1 cellular context compared by ENCODE assay signal in the genomic region with DNA sequence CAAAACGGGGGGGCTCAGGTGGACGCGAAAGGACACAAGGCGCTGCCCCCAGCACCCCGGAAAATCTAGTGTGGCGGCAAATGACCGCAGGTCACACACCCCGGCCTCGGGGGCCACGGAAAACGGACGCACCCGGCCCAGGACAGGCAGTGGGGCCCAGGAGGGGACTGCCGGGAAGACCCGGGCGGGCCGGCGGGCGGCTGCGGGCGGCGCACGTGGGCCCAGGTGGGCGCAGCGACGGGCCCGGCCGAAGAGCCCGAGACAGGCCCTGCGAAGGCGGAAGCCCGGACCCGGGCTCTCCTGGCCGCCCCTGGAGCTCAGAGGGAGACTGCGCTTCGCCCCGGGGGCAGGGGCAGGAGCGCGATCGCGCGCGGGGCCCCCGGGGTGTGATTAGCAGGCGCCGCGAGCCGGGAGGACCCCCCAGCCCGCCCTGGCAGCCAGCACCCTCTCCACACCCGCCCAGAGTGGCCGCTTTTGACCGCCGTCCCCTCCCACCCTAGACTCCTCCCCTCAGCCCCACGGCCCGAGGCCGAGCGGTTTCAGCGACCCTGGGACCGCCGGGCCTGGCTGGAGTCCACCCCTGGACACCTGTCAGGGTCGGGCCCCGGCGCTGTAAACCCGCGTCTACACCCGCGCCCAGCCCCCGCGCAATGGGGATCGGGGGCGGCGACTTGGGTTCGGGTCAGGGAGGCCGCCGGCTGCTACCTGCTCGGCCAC.
A peak's percentile ranks its signal among the peaks of the same experiment; 100 is the strongest.
TF ChIP-seq lines count a peak whose summit lies in the region.

No MANE protein-coding gene starts in this region.

TF ChIP-seq in HepG2, 621 proteins besides CTCF, POLR2A, EP300 and RAD21 (continued from another document):
- TF ChIP-seq CSRNP1 (CRISPR knock-in tag; IDR thresholded peaks at IDR 0.05) (peak; percentile 51; the same call in 1 of the 2 replicates), ZNF563 (CRISPR knock-in tag; IDR thresholded peaks at IDR 0.05) (0 out of 2 replicates have a peak, but pooled peaks have one; percentile 51), SMC3 (IDR thresholded peaks at IDR 0.05; ENCODE audit: low read length) (no peak), HMGXB4 (CRISPR knock-in tag; IDR thresholded peaks at IDR 0.05; ENCODE audit: borderline replicate concordance in 1 of 2, low read depth in 1 of 2) (peak in 1 of 2 experiments; percentile 23; a peak in 1 of 4 replicates), ZNF567 (CRISPR knock-in tag; IDR thresholded peaks at IDR 0.05; ENCODE audit: borderline replicate concordance) (no peak), DPF2 (CRISPR knock-in tag; IDR thresholded peaks at IDR 0.05; ENCODE audit: borderline replicate concordance, low read depth) (no peak), ZNF430 (CRISPR knock-in tag; IDR thresholded peaks at IDR 0.05) (0 out of 2 replicates have a peak, but pooled peaks have one; percentile 11), YY1 (IDR thresholded peaks at IDR 0.05; ENCODE audit: insufficient read depth, insufficient replicate concordance, low read depth, low read length) (no peak), FIP1L1 (IDR thresholded peaks at IDR 0.05; ENCODE audit: borderline replicate concordance, insufficient read depth, low read depth, low read length) (no peak), ELF3 (CRISPR knock-in tag; IDR thresholded peaks at IDR 0.05) (no peak), MAZ (IDR thresholded peaks at IDR 0.05; ENCODE audit: borderline replicate concordance, low read depth, low read length) (no peak), MAZ (CRISPR knock-in tag; IDR thresholded peaks at IDR 0.05; ENCODE audit: low read depth) (no peak), ZNF276 (CRISPR knock-in tag; IDR thresholded peaks at IDR 0.05; ENCODE audit: low read depth) (no peak), KDM2A (CRISPR knock-in tag; IDR thresholded peaks at IDR 0.05; ENCODE audit: borderline replicate concordance, low read depth) (peak; percentile 24; the same call in 1 of the 2 replicates), TMF1 (CRISPR knock-in tag; IDR thresholded peaks at IDR 0.05; ENCODE audit: low read depth) (no peak), EED (CRISPR knock-in tag; IDR thresholded peaks at IDR 0.05) (0 out of 2 replicates have a peak, but pooled peaks have one; percentile 24), ZNF331 (CRISPR knock-in tag; IDR thresholded peaks at IDR 0.05) (peak; percentile 15; the same call in 1 of the 2 replicates), RFXANK (CRISPR knock-in tag; IDR thresholded peaks at IDR 0.05) (no peak), ZBTB8A (CRISPR knock-in tag; IDR thresholded peaks at IDR 0.05; ENCODE audit: borderline replicate concordance, low read depth) (no peak), NRL (CRISPR knock-in tag; IDR thresholded peaks at IDR 0.05; ENCODE audit: borderline replicate concordance) (no peak), ZNF343 (CRISPR knock-in tag; IDR thresholded peaks at IDR 0.05) (peak; percentile 73), RBFOX2 (IDR thresholded peaks at IDR 0.05; ENCODE audit: low read depth, low read length) (peak; percentile 62; the same call in 1 of the 2 replicates), ATF7 (IDR thresholded peaks at IDR 0.05) (no peak), ATF7 (CRISPR knock-in tag; IDR thresholded peaks at IDR 0.05) (no peak), MAF1 (CRISPR knock-in tag; IDR thresholded peaks at IDR 0.05; ENCODE audit: borderline replicate concordance) (no peak), ASH2L (IDR thresholded peaks at IDR 0.05; ENCODE audit: insufficient read length, low read depth, low read length) (no peak), TARDBP (CRISPR knock-in tag; IDR thresholded peaks at IDR 0.05) (0 out of 2 replicates have a peak, but pooled peaks have one; percentile 18), SMAD3 (CRISPR knock-in tag; IDR thresholded peaks at IDR 0.05) (no peak), PHF8 (CRISPR knock-in tag; IDR thresholded peaks at IDR 0.05) (peak; percentile 62), DR1 (CRISPR knock-in tag; IDR thresholded peaks at IDR 0.05) (no peak), ZEB1 (IDR thresholded peaks at IDR 0.05; ENCODE audit: insufficient replicate concordance, low read depth) (peak; percentile 42), SNAPC5 (CRISPR knock-in tag; IDR thresholded peaks at IDR 0.05; ENCODE audit: borderline replicate concordance) (no peak)
- TF ChIP-seq, protein P1, sequence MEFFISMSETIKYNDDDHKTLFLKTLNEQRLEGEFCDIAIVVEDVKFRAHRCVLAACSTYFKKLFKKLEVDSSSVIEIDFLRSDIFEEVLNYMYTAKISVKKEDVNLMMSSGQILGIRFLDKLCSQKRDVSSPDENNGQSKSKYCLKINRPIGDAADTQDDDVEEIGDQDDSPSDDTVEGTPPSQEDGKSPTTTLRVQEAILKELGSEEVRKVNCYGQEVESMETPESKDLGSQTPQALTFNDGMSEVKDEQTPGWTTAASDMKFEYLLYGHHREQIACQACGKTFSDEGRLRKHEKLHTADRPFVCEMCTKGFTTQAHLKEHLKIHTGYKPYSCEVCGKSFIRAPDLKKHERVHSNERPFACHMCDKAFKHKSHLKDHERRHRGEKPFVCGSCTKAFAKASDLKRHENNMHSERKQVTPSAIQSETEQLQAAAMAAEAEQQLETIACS (CRISPR knock-in tag; IDR thresholded peaks at IDR 0.05): no peak
- TF ChIP-seq, protein P2, sequence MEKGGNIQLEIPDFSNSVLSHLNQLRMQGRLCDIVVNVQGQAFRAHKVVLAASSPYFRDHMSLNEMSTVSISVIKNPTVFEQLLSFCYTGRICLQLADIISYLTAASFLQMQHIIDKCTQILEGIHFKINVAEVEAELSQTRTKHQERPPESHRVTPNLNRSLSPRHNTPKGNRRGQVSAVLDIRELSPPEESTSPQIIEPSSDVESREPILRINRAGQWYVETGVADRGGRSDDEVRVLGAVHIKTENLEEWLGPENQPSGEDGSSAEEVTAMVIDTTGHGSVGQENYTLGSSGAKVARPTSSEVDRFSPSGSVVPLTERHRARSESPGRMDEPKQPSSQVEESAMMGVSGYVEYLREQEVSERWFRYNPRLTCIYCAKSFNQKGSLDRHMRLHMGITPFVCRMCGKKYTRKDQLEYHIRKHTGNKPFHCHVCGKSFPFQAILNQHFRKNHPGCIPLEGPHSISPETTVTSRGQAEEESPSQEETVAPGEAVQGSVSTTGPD (CRISPR knock-in tag; IDR thresholded peaks at IDR 0.05): no peak
- TF ChIP-seq, protein P3, sequence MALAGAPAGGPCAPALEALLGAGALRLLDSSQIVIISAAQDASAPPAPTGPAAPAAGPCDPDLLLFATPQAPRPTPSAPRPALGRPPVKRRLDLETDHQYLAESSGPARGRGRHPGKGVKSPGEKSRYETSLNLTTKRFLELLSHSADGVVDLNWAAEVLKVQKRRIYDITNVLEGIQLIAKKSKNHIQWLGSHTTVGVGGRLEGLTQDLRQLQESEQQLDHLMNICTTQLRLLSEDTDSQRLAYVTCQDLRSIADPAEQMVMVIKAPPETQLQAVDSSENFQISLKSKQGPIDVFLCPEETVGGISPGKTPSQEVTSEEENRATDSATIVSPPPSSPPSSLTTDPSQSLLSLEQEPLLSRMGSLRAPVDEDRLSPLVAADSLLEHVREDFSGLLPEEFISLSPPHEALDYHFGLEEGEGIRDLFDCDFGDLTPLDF (CRISPR knock-in tag; IDR thresholded peaks at IDR 0.05): no peak
- TF ChIP-seq, protein P4, sequence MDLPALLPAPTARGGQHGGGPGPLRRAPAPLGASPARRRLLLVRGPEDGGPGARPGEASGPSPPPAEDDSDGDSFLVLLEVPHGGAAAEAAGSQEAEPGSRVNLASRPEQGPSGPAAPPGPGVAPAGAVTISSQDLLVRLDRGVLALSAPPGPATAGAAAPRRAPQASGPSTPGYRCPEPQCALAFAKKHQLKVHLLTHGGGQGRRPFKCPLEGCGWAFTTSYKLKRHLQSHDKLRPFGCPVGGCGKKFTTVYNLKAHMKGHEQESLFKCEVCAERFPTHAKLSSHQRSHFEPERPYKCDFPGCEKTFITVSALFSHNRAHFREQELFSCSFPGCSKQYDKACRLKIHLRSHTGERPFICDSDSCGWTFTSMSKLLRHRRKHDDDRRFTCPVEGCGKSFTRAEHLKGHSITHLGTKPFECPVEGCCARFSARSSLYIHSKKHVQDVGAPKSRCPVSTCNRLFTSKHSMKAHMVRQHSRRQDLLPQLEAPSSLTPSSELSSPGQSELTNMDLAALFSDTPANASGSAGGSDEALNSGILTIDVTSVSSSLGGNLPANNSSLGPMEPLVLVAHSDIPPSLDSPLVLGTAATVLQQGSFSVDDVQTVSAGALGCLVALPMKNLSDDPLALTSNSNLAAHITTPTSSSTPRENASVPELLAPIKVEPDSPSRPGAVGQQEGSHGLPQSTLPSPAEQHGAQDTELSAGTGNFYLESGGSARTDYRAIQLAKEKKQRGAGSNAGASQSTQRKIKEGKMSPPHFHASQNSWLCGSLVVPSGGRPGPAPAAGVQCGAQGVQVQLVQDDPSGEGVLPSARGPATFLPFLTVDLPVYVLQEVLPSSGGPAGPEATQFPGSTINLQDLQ (CRISPR knock-in tag; IDR thresholded peaks at IDR 0.05): peak; percentile 60; the same call in 1 of the 2 replicates
- TF ChIP-seq, protein P5, sequence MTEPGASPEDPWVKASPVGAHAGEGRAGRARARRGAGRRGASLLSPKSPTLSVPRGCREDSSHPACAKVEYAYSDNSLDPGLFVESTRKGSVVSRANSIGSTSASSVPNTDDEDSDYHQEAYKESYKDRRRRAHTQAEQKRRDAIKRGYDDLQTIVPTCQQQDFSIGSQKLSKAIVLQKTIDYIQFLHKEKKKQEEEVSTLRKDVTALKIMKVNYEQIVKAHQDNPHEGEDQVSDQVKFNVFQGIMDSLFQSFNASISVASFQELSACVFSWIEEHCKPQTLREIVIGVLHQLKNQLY (CRISPR knock-in tag; IDR thresholded peaks at IDR 0.05): no peak
- TF ChIP-seq, protein P6, sequence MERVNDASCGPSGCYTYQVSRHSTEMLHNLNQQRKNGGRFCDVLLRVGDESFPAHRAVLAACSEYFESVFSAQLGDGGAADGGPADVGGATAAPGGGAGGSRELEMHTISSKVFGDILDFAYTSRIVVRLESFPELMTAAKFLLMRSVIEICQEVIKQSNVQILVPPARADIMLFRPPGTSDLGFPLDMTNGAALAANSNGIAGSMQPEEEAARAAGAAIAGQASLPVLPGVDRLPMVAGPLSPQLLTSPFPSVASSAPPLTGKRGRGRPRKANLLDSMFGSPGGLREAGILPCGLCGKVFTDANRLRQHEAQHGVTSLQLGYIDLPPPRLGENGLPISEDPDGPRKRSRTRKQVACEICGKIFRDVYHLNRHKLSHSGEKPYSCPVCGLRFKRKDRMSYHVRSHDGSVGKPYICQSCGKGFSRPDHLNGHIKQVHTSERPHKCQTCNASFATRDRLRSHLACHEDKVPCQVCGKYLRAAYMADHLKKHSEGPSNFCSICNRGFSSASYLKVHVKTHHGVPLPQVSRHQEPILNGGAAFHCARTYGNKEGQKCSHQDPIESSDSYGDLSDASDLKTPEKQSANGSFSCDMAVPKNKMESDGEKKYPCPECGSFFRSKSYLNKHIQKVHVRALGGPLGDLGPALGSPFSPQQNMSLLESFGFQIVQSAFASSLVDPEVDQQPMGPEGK (CRISPR knock-in tag; IDR thresholded peaks at IDR 0.05): 0 out of 2 replicates have a peak, but pooled peaks have one; percentile 7
TF ChIP-seq in HepG2: peak in this region for 43.
